ENCODE assay signal across 13 cellular contexts in genomic region chr6:7978736-7979135, GRCh38.
DNase-seq lines count a peak whose midpoint lies in the region; ATAC-seq and TF ChIP-seq lines count a peak whose summit lies in the region.
"Had no signal": no experiment of that assay in that cellular context is flagged by ENCODE, and none has a peak within 500 bp of the region (broad histone marks: within the 10 kb centered on the region; RNA-seq: fewer than 3 reads in every experiment).

No MANE protein-coding gene starts in this region.

- H3K79me2 ChIP-seq in SU-DHL-6 (ENCODE audit: insufficient read depth, low read length) = no peaks in the 10 kb centered on the region
- no peaks in the 10 kb centered on the region for H3K79me2 ChIP-seq in PC-3 (ENCODE audit: low read length)

- H3K4me3 ChIP-seq in SU-DHL-6 (ENCODE audit: insufficient read depth, low read length, poor library complexity, severe bottlenecking) (no peak overlapping the region), PC-3 (ENCODE audit: low read length) (no peak overlapping the region)
- H3K4me3 ChIP-seq: stomach had no signal

- peak; percentile 75 for ATAC-seq in GM19463 (IDR thresholded peaks at IDR 0.05; ENCODE audit: unreplicated experiment)
- ATAC-seq in HG03442 (IDR thresholded peaks at IDR 0.05; ENCODE audit: unreplicated experiment) = peak; percentile 74
- ATAC-seq in PC-3 = no peak
- ATAC-seq: WTC11 had no signal

- H3K9me3 Mint-ChIP-seq in activated naive CD4-positive, alpha-beta T cell treated with anti-CD3 and anti-CD28 coated beads for 36 hours = no peaks in the 10 kb centered on the region
- H3K9me3 Mint-ChIP-seq: activated naive CD4-positive, alpha-beta T cell treated with anti-CD3 and anti-CD28 coated beads, Interleukin-2, amount 10 ng/mL, durations not matched to agents 7 days and 5 days had no signal

- H3F3A ChIP-seq in SU-DHL-6 (ENCODE audit: insufficient read depth) (no peaks in the 10 kb centered on the region), PC-3 (ENCODE audit: low read length, unreplicated experiment) (peaks cover 4% of the 10 kb centered on the region)

- no peak overlapping the region for H3K27ac Mint-ChIP-seq in activated naive CD4-positive, alpha-beta T cell treated with anti-CD3 and anti-CD28 coated beads for 36 hours
- H3K27ac Mint-ChIP-seq: activated naive CD4-positive, alpha-beta T cell treated with anti-CD3 and anti-CD28 coated beads, Interleukin-2, amount 10 ng/mL, durations not matched to agents 7 days and 5 days; WTC11 had no signal

- H3K27ac ChIP-seq in SU-DHL-6 (ENCODE audit: low read depth, low read length) (no peak overlapping the region), PC-3 (ENCODE audit: low read length) (no peak overlapping the region)
- H3K27ac ChIP-seq: stomach had no signal

- H2AFZ ChIP-seq in SU-DHL-6 (ENCODE audit: low read depth, low read length, severe bottlenecking) (no peak overlapping the region), PC-3 (ENCODE audit: low read length) (no peak overlapping the region)

- peak; percentile 67 for DNase-seq in D341Med (ENCODE audit: low spot score)
- no peak for DNase-seq in activated naive CD4-positive, alpha-beta T cell treated with anti-CD3 and anti-CD28 coated beads for 36 hours
- DNase-seq in NCI-H1048 (lab: John Stamatoyannopoulos, UW) = no peak
- no peak for DNase-seq in cerebellar cortex (ENCODE audit: low spot score)
- no peak for DNase-seq in PC-3
- DNase-seq: activated naive CD4-positive, alpha-beta T cell treated with anti-CD3 and anti-CD28 coated beads, Interleukin-2, amount 10 ng/mL, durations not matched to agents 7 days and 5 days; effector CD4-positive, alpha-beta T cell; stimulated activated CD4-positive, alpha-beta T cell treated with anti-CD3 and anti-CD28 coated beads, Interleukin-15, amount 100 ng/mL, for 24 hours; stomach had no signal

- H3K9me2 ChIP-seq in SU-DHL-6 (replicated peaks; ENCODE audit: insufficient read depth, low read length) (no peaks in the 10 kb centered on the region), PC-3 (replicated peaks; ENCODE audit: low read length) (no peaks in the 10 kb centered on the region)

- H3K4me2 ChIP-seq in SU-DHL-6 (ENCODE audit: low read depth, low read length, poor library complexity, severe bottlenecking) (peak overlapping the region; percentile 23), PC-3 (ENCODE audit: low read length) (no peak overlapping the region)

- no TSS peak for BruUV-seq in PC-3 (replicated peaks; lab: Mats Ljungman, UMichigan)

- H3K36me3 Mint-ChIP-seq in activated naive CD4-positive, alpha-beta T cell treated with anti-CD3 and anti-CD28 coated beads for 36 hours (ENCODE audit: low read depth) = no peaks in the 10 kb centered on the region
- H3K36me3 Mint-ChIP-seq: activated naive CD4-positive, alpha-beta T cell treated with anti-CD3 and anti-CD28 coated beads, Interleukin-2, amount 10 ng/mL, durations not matched to agents 7 days and 5 days; WTC11 had no signal

- no peaks in the 10 kb centered on the region for H4K20me1 ChIP-seq in SU-DHL-6 (ENCODE audit: low read depth, low read length)
- peaks cover 5% of the 10 kb centered on the region; the same call in 1 of the 2 replicates for H4K20me1 ChIP-seq in PC-3 (ENCODE audit: low read length)

- peaks cover 25% of the 10 kb centered on the region for H3K4me1 ChIP-seq in PC-3 (ENCODE audit: insufficient read depth, low read length)

- TF ChIP-seq CTCF in SU-DHL-6 (IDR thresholded peaks at IDR 0.05; ENCODE audit: insufficient read depth, low read length, poor library complexity, severe bottlenecking) (no peak), PC-3 (conservative IDR thresholded peaks at IDR 0.05; ENCODE audit: low read depth, low read length) (no peak)

- H3K9me3 ChIP-seq in SU-DHL-6 (ENCODE audit: insufficient read depth, low read length) (no peaks in the 10 kb centered on the region), PC-3 (ENCODE audit: low read length) (no peaks in the 10 kb centered on the region)
- H3K9me3 ChIP-seq: stomach had no signal

- CTCF ChIA-PET in activated naive CD4-positive, alpha-beta T cell treated with anti-CD3 and anti-CD28 coated beads for 36 hours (lab: Charles Lee) = no interaction called here
- CTCF ChIA-PET in PC-3 (lab: Charles Lee) = no interaction called here

- H3K27me3 Mint-ChIP-seq in activated naive CD4-positive, alpha-beta T cell treated with anti-CD3 and anti-CD28 coated beads for 36 hours (ENCODE audit: low read depth) = peaks cover 28% of the 10 kb centered on the region

- H3K9ac ChIP-seq in SU-DHL-6 (ENCODE audit: low read length) (no peak overlapping the region), PC-3 (ENCODE audit: low read length) (no peak overlapping the region)

- H3K27me3 ChIP-seq in SU-DHL-6 (ENCODE audit: low read length) = no peaks in the 10 kb centered on the region
- no peaks in the 10 kb centered on the region for H3K27me3 ChIP-seq in PC-3 (ENCODE audit: low read length)
- H3K27me3 ChIP-seq: stomach had no signal

- peaks cover 11% of the 10 kb centered on the region for H3K4me1 Mint-ChIP-seq in activated naive CD4-positive, alpha-beta T cell treated with anti-CD3 and anti-CD28 coated beads for 36 hours (ENCODE audit: low read depth)
- H3K4me1 Mint-ChIP-seq: activated naive CD4-positive, alpha-beta T cell treated with anti-CD3 and anti-CD28 coated beads, Interleukin-2, amount 10 ng/mL, durations not matched to agents 7 days and 5 days had no signal

- intact Hi-C loops in activated naive CD4-positive, alpha-beta T cell treated with anti-CD3 and anti-CD28 coated beads for 36 hours (cut with micrococcal nuclease) = no loop called here
- intact Hi-C loops in PC-3 (cut with micrococcal nuclease) = no loop called here

- H3K36me3 ChIP-seq in SU-DHL-6 (ENCODE audit: low read length) = no peaks in the 10 kb centered on the region
- no peaks in the 10 kb centered on the region for H3K36me3 ChIP-seq in PC-3 (ENCODE audit: low read depth, low read length)
- H3K36me3 ChIP-seq: stomach had no signal

- no peak overlapping the region for H3K4me3 Mint-ChIP-seq in activated naive CD4-positive, alpha-beta T cell treated with anti-CD3 and anti-CD28 coated beads for 36 hours
- H3K4me3 Mint-ChIP-seq: activated naive CD4-positive, alpha-beta T cell treated with anti-CD3 and anti-CD28 coated beads, Interleukin-2, amount 10 ng/mL, durations not matched to agents 7 days and 5 days; WTC11 had no signal

- POLR2A ChIA-PET in PC-3 (lab: Charles Lee; ENCODE audit: unreplicated experiment) = no interaction called here
